In genomic region chr17:7586673-7587419, GRCh38 we compare ENCODE assay signal across 9 cellular contexts. TPM values are rescaled to one million over a fixed set of nuclear protein-coding genes. Genes with fewer than 3 reads are reported as not detected.
DNase-seq lines count a peak whose midpoint lies in the region; ATAC-seq and TF ChIP-seq lines count a peak whose summit lies in the region.
"Had no signal": no experiment of that assay in that cellular context is flagged by ENCODE, and none has a peak within 500 bp of the region (broad histone marks: within the 10 kb centered on the region; RNA-seq: fewer than 3 reads in every experiment).

No MANE protein-coding gene starts in this region.

- H3K36me3 Mint-ChIP-seq in neural progenitor cell, result peaks cover 20% of the 10 kb centered on the region

- peaks cover 5% of the 10 kb centered on the region for H4K20me1 ChIP-seq in neural progenitor cell (ENCODE audit: low read depth)

- TF ChIP-seq CTCF in GM06990 (IDR thresholded peaks at IDR 0.05; ENCODE audit: insufficient read depth, low read length, poor library complexity, severe bottlenecking) (peak; percentile 22), LNCaP clone FGC (IDR thresholded peaks at IDR 0.05; ENCODE audit: control insufficient read depth, extremely low read depth, insufficient read depth) (peak; percentile 55), cardiac fibroblast (IDR thresholded peaks at IDR 0.05; ENCODE audit: low read depth, low read length) (peak; percentile 6), neural progenitor cell (IDR thresholded peaks at IDR 0.05) (peak; percentile 16)

- H3K4me1 Mint-ChIP-seq in neural progenitor cell, result peaks cover 32% of the 10 kb centered on the region

- H3K4me1 ChIP-seq in neural progenitor cell, result peaks cover 40% of the 10 kb centered on the region

- peaks cover 17% of the 10 kb centered on the region for H3K27me3 Mint-ChIP-seq in neural progenitor cell (ENCODE audit: insufficient read depth, low read depth)

- H3K27ac Mint-ChIP-seq in neural progenitor cell, result no peak overlapping the region

- H3K9me3 Mint-ChIP-seq in neural progenitor cell, result no peaks in the 10 kb centered on the region

- no peak overlapping the region for H3K9ac ChIP-seq in neural progenitor cell

- no peak for DNase-seq in GM06990 (ENCODE audit: extremely low read depth, insufficient read length)
- DNase-seq in LNCaP clone FGC (ENCODE audit: low read depth), result no peak
- DNase-seq in cardiac fibroblast (ENCODE audit: low read depth in 2 of 2), result no peak
- DNase-seq in neural progenitor cell (ENCODE audit: low spot score), result no peak
- no peak for DNase-seq in activated CD4-positive, CD25-positive, alpha-beta regulatory T cell (lab: John Stamatoyannopoulos, UW)
- no peak for DNase-seq in NCI-H345 (lab: John Stamatoyannopoulos, UW)
- DNase-seq: activated CD8-positive, alpha-beta memory T cell treated with anti-CD3 and anti-CD28 coated beads, Interleukin-2, amount 50 U/mL, for 48 hours; NCI-H1092 treated with DMSO at 0.1 percent for 48 hours had no signal

- H3K79me2 ChIP-seq in neural progenitor cell (ENCODE audit: low read depth), result peaks cover 41% of the 10 kb centered on the region

- H3K27me3 ChIP-seq in GM06990 (replicated peaks; ENCODE audit: control insufficient read depth, insufficient read depth, low read length) (no peaks in the 10 kb centered on the region), neural progenitor cell (no peaks in the 10 kb centered on the region)

- H3K4me2 ChIP-seq in neural progenitor cell, result no peak overlapping the region

- H3F3A ChIP-seq in neural progenitor cell (ENCODE audit: low read depth), result peaks cover 53% of the 10 kb centered on the region

- no peak for ATAC-seq in GM19467 (IDR thresholded peaks at IDR 0.05; ENCODE audit: unreplicated experiment)

- no peak overlapping the region for H3K27ac ChIP-seq in neural progenitor cell

- H3K9me3 ChIP-seq in neural progenitor cell (ENCODE audit: low read depth), result no peaks in the 10 kb centered on the region

- H3K4me3 ChIP-seq in GM06990 (replicated peaks; ENCODE audit: low read depth, low read length) (no peak overlapping the region), LNCaP clone FGC (ENCODE audit: low read depth, low read length) (no peak overlapping the region), cardiac fibroblast (replicated peaks in 1 of 2; ENCODE audit: low read depth in 2 of 2, low read length in 2 of 2) (no peak overlapping the region), neural progenitor cell (no peak overlapping the region)

- H2AFZ ChIP-seq in neural progenitor cell (replicated peaks), result no peak overlapping the region

- H3K36me3 ChIP-seq in GM06990 (ENCODE audit: control insufficient read depth, insufficient read depth, low read length) (peaks cover 21% of the 10 kb centered on the region), neural progenitor cell (no peaks in the 10 kb centered on the region)

- no peak overlapping the region for H3K4me3 Mint-ChIP-seq in neural progenitor cell

RNA-seq across cellular contexts. Expression of gene SOX15, which starts 3.0 kb away (rescaled TPM):
- 0.51 and 7.6 TPM in 2 replicates for total RNA-seq in neural progenitor cell (ENCODE audit: low replicate concordance)

RNA-seq across cellular contexts. Expression of gene MPDU1, which starts 3.2 kb away (rescaled TPM):
- total RNA-seq in neural progenitor cell (ENCODE audit: low replicate concordance), result 167 and 177 TPM in 2 replicates

RNA-seq across cellular contexts. Expression of gene CD68, which starts 7.4 kb away (rescaled TPM):
- total RNA-seq in neural progenitor cell (ENCODE audit: low replicate concordance), result 0.95 TPM in 1 of 2 replicates, not detected in the other

RNA-seq across cellular contexts. Expression of gene SENP3, which starts 25.1 kb away (rescaled TPM):
- 87.9 and 91.6 TPM in 2 replicates for total RNA-seq in neural progenitor cell (ENCODE audit: low replicate concordance)

RNA-seq across cellular contexts. Expression of gene FXR2, which starts 27.9 kb away (rescaled TPM):
- 42.7 and 65.5 TPM in 2 replicates for total RNA-seq in neural progenitor cell (ENCODE audit: low replicate concordance)
